23 cellular contexts compared by ENCODE assay signal in genomic region chr10:127198307-127198706, GRCh38. TPM values are rescaled to one million over a fixed set of nuclear protein-coding genes. Genes with fewer than 3 reads are reported as not detected.
DNase-seq lines count a peak whose midpoint lies in the region; ATAC-seq and TF ChIP-seq lines count a peak whose summit lies in the region.
"Had no signal": no experiment of that assay in that cellular context is flagged by ENCODE, and none has a peak within 500 bp of the region (broad histone marks: within the 10 kb centered on the region; RNA-seq: fewer than 3 reads in every experiment).

No MANE protein-coding gene starts in this region.

- no peaks in the 10 kb centered on the region for H4K20me1 ChIP-seq in BLaER1 treated with 17β-estradiol and CSF1 and Interleukin-3, amounts not matched to agents 10 nM and 100 nM

- TF ChIP-seq CTCF in VCaP (conservative IDR thresholded peaks at IDR 0.05) (peak; percentile 68), kidney epithelial cell (IDR thresholded peaks at IDR 0.05; ENCODE audit: insufficient read depth, low read length, poor library complexity, severe bottlenecking) (peak; percentile 28)

- no peak overlapping the region for H3K9ac ChIP-seq in BLaER1 treated with 17β-estradiol and CSF1 and Interleukin-3, amounts not matched to agents 10 nM and 100 nM

- H3K27me3 Mint-ChIP-seq in natural killer cell treated with Interleukin-12 subunit alpha and Interleukin-12 subunit beta and Interleukin-15 and Interleukin-18, amount 100 ng/mL, for 72 hours, result peaks cover 23 to 27% of the 10 kb centered on the region in 2 donors
- H3K27me3 Mint-ChIP-seq in T-cell, result peaks cover 29 to 31% of the 10 kb centered on the region in 2 donors

- H3K27ac ChIP-seq in BLaER1 treated with 17β-estradiol and CSF1 and Interleukin-3, amounts not matched to agents 10 nM and 100 nM, result no peak overlapping the region
- no peak overlapping the region for H3K27ac ChIP-seq in VCaP
- H3K27ac ChIP-seq: body of pancreas, dorsolateral prefrontal cortex, esophagus muscularis mucosa, heart right ventricle, HL-60, SJCRH30, suprapubic skin had no signal

- H3K27ac Mint-ChIP-seq in natural killer cell treated with Interleukin-12 subunit alpha and Interleukin-12 subunit beta and Interleukin-15 and Interleukin-18, amount 100 ng/mL, for 72 hours, result no peak overlapping the region
- no peak overlapping the region for H3K27ac Mint-ChIP-seq in T-cell
- H3K27ac Mint-ChIP-seq: activated CD4-positive, alpha-beta T cell treated with anti-CD3 and anti-CD28 coated beads for 36 hours; CD14-positive monocyte; mesothelial cell of epicardium had no signal

- no peaks in the 10 kb centered on the region for H3K36me3 Mint-ChIP-seq in natural killer cell treated with Interleukin-12 subunit alpha and Interleukin-12 subunit beta and Interleukin-15 and Interleukin-18, amount 100 ng/mL, for 72 hours
- no peaks in the 10 kb centered on the region for H3K36me3 Mint-ChIP-seq in T-cell
- H3K36me3 Mint-ChIP-seq: CD14-positive monocyte had no signal

- H3K9me3 Mint-ChIP-seq in natural killer cell treated with Interleukin-12 subunit alpha and Interleukin-12 subunit beta and Interleukin-15 and Interleukin-18, amount 100 ng/mL, for 72 hours, result no peaks in the 10 kb centered on the region
- no peaks in the 10 kb centered on the region for H3K9me3 Mint-ChIP-seq in T-cell
- H3K9me3 Mint-ChIP-seq: mesothelial cell of epicardium had no signal

- POLR2A ChIA-PET in T-cell (lab: Charles Lee), result no interaction called here

- peaks cover 11 to 20% (median 18%) of the 10 kb centered on the region in 11 experiments; a peak in 21 of 22 replicates for H3K27me3 ChIP-seq in BLaER1 treated with 17β-estradiol and CSF1 and Interleukin-3, amounts not matched to agents 10 nM and 100 nM
- H3K27me3 ChIP-seq in kidney epithelial cell (ENCODE audit: control insufficient read depth, insufficient read depth, low read length), result peaks cover 10% of the 10 kb centered on the region
- H3K27me3 ChIP-seq: body of pancreas, SJCRH30 had no signal

- H3K4me1 Mint-ChIP-seq in natural killer cell treated with Interleukin-12 subunit alpha and Interleukin-12 subunit beta and Interleukin-15 and Interleukin-18, amount 100 ng/mL, for 72 hours (ENCODE audit: low read depth in 2 of 2), result no peaks in the 10 kb centered on the region
- peaks cover 0 to 3% (median 3%) of the 10 kb centered on the region in 3 donors for H3K4me1 Mint-ChIP-seq in T-cell

- peak overlapping the region in 8 of 11 experiments; percentile 35 to 68 (median 58); a peak in 11 of 22 replicates for H3K4me2 ChIP-seq in BLaER1 treated with 17β-estradiol and CSF1 and Interleukin-3, amounts not matched to agents 10 nM and 100 nM

- peaks cover 0 to 20% (median 18%) of the 10 kb centered on the region in 10 experiments; a peak in 16 of 20 replicates for H3K4me1 ChIP-seq in BLaER1 treated with 17β-estradiol and CSF1 and Interleukin-3, amounts not matched to agents 10 nM and 100 nM
- H3K4me1 ChIP-seq: SJCRH30 had no signal

- no peak overlapping the region for H3K4me3 Mint-ChIP-seq in natural killer cell treated with Interleukin-12 subunit alpha and Interleukin-12 subunit beta and Interleukin-15 and Interleukin-18, amount 100 ng/mL, for 72 hours
- H3K4me3 Mint-ChIP-seq in T-cell, result no peak overlapping the region
- H3K4me3 Mint-ChIP-seq: activated CD4-positive, alpha-beta T cell treated with anti-CD3 and anti-CD28 coated beads for 36 hours had no signal

- no peak for ATAC-seq in natural killer cell treated with Interleukin-12 subunit alpha and Interleukin-12 subunit beta and Interleukin-15 and Interleukin-18, amount 100 ng/mL, for 72 hours
- ATAC-seq in T-cell (replicated peaks in 1 of 4), result no peak
- ATAC-seq: activated CD4-positive, alpha-beta T cell treated with anti-CD3 and anti-CD28 coated beads for 36 hours; body of pancreas; heart right ventricle; K562 had no signal

- no peaks in the 10 kb centered on the region for H3K36me3 ChIP-seq in BLaER1 treated with 17β-estradiol and CSF1 and Interleukin-3, amounts not matched to agents 10 nM and 100 nM
- no peaks in the 10 kb centered on the region for H3K36me3 ChIP-seq in kidney epithelial cell (ENCODE audit: control insufficient read depth, insufficient read depth, low read length)

- H3K9me3 ChIP-seq in BLaER1 treated with 17β-estradiol and CSF1 and Interleukin-3, amounts not matched to agents 10 nM and 100 nM (replicated peaks in 1 of 11), result peaks cover 12 to 19% (median 15%) of the 10 kb centered on the region in 11 experiments; a peak in 21 of 22 replicates
- H3K9me3 ChIP-seq: body of pancreas, esophagus muscularis mucosa, heart right ventricle, SJCRH30, suprapubic skin had no signal

- peak; percentile 49 for DNase-seq in 8988T
- DNase-seq in kidney epithelial cell (ENCODE audit: low read depth), result no peak
- no peak for DNase-seq in natural killer cell treated with Interleukin-12 subunit alpha and Interleukin-12 subunit beta and Interleukin-15 and Interleukin-18, amount 100 ng/mL, for 72 hours (ENCODE audit: low spot score)
- no peak for DNase-seq in T-cell
- DNase-seq in SW480 (ENCODE audit: low spot score), result no peak
- DNase-seq: activated CD4-positive, alpha-beta T cell treated with anti-CD3 and anti-CD28 coated beads for 36 hours; activated naive CD4-positive, alpha-beta T cell; dorsolateral prefrontal cortex; heart right ventricle; NCI-H226; nucleus accumbens; SJCRH30; stimulated activated CD4-positive, alpha-beta T cell treated with anti-CD3 and anti-CD28 coated beads, Interleukin-4, amount 100 ng/mL, for 1 hour; T1000 had no signal

- no peak overlapping the region for H3K4me3 ChIP-seq in BLaER1 treated with 17β-estradiol and CSF1 and Interleukin-3, amounts not matched to agents 10 nM and 100 nM
- H3K4me3 ChIP-seq in kidney epithelial cell (ENCODE audit: low read depth, low read length), result no peak overlapping the region
- H3K4me3 ChIP-seq: body of pancreas, dorsolateral prefrontal cortex, esophagus muscularis mucosa, heart right ventricle, K562, SJCRH30, suprapubic skin had no signal

- CTCF ChIA-PET in T-cell (lab: Charles Lee), result no interaction called here

RNA-seq across cellular contexts. Expression of gene INSYN2A, which starts 1.9 kb away (rescaled TPM):
- total RNA-seq in kidney epithelial cell (under 0.01 and 0.04 TPM in 2 replicates), T-cell (not detected)
- not detected for total RNA-seq in natural killer cell treated with Interleukin-12 subunit alpha and Interleukin-12 subunit beta and Interleukin-15 and Interleukin-18, amount 100 ng/mL, for 72 hours
- total RNA-seq: activated CD4-positive, alpha-beta T cell treated with anti-CD3 and anti-CD28 coated beads for 36 hours; body of pancreas; K562 had no signal
